Comparison of ENCODE assay signal across 32 cellular contexts in the genomic region with DNA sequence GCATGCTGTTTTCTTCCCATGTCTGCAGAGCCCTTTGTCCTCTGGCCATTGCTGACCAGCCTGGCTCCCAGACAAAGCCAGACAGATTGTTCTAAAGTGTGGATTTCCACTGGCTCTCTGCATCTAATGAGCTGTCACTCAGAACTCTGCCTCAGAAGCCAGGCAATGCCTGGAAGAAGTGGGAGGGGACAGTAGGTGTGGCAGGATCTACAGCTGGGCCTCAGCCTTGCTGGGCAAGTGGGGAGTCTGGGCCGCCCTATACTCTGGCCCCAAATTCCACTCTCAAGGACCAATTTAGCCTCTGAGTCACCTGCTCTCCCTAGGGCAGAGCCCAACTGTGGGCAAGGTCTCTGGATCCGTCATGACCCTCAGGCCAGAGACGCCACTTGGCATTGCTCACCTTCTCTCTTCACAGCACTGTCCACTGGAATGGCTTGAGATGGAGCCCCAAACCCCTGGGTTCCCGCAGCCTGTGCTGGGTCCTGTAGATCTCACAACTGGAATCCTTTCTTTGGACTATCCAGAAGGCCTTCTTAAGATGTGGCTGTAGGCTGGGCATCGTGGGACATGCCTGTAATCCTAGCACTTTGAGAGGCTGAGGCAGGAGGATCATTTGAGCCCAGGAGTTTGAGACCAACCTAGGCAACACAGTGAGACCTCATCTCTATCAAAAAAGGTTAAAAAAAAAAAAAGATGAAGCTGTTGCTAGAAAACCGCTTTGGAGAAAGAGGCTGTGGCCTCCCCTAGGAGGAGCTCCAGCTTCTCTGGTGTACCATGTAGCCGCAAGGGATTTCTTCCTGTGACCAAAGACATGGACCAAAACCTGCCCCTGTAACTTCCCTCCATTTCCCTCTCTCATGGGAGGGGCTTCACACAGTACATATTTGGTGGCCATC. TPM values are rescaled to one million over a fixed set of nuclear protein-coding genes. Genes with fewer than 3 reads are reported as not detected.
A peak's percentile ranks its signal among the peaks of the same experiment; 100 is the strongest.
DNase-seq lines count a peak whose midpoint lies in the region; ATAC-seq, FAIRE-seq and TF ChIP-seq lines count a peak whose summit lies in the region.
"Had no signal": no experiment of that assay in that cellular context is flagged by ENCODE, and none has a peak within 500 bp of the region (broad histone marks: within the 10 kb centered on the region; RNA-seq: fewer than 3 reads in every experiment).

No MANE protein-coding gene starts in this region.

- CTCF ChIA-PET in HepG2 (lab: Yijun Ruan, JAX; ENCODE audit: low intra/inter-chr PET ratio, low total read pairs), result no interaction called here

- 36% methylated on average over 4 of the region's 7 CpGs for WGBS in HepG2 (ENCODE audit: low lambda C conversion rate)
- 100% methylated on average over 1 of the region's 7 CpGs for WGBS in right lobe of liver (ENCODE audit: insufficient coverage, low coverage, low lambda C conversion rate, missing lambda C conversion rate)

- in situ Hi-C loops in HepG2 (cut with HindIII; ENCODE audit: extremely low pct_ligation_motif_present, low pct_unique_long_range_greater_than_20kb), result no loop called here

- no peak for TF ChIP-seq EP300 in HepG2 (IDR thresholded peaks at IDR 0.05; ENCODE audit: low read depth in 2 of 2, low read length in 2 of 2)
- TF ChIP-seq EP300 in HepG2 (CRISPR knock-in tag; IDR thresholded peaks at IDR 0.05; ENCODE audit: borderline replicate concordance), result no peak

- H3K4me3 ChIP-seq in HepG2 (replicated peaks in 1 of 3; ENCODE audit: insufficient read depth in 1 of 3, low read depth in 2 of 3, low read length in 3 of 3) (no peak overlapping the region), right lobe of liver (no peak overlapping the region)
- H3K4me3 ChIP-seq: A549, adrenal gland, breast epithelium, gastroesophageal sphincter, lower lobe of right lung, spleen, upper lobe of left lung had no signal

- TF ChIP-seq CTCF in HepG2 (CRISPR knock-in tag; IDR thresholded peaks at IDR 0.05) (no peak), right lobe of liver (IDR thresholded peaks at IDR 0.05) (no peak), mesothelial cell of epicardium (IDR thresholded peaks at IDR 0.05; ENCODE audit: unreplicated experiment) (no peak)

- H3K36me3 Mint-ChIP-seq in dendritic cell treated with granulocyte-macrophage colony-stimulating factor and Interleukin-4, amounts not matched to agents 40 ng/mL and 50 ng/mL, for 4 days (ENCODE audit: low read depth), result no peaks in the 10 kb centered on the region
- H3K36me3 Mint-ChIP-seq in mesothelial cell of epicardium, result no peaks in the 10 kb centered on the region
- H3K36me3 Mint-ChIP-seq: stimulated activated effector memory CD8-positive, alpha-beta T cell treated with anti-CD3 and anti-CD28 coated beads, Interleukin-12 subunit alpha, Interleukin-12 subunit beta, amount 100 ng/mL, for 72 hours had no signal

- no peaks in the 10 kb centered on the region for H3K4me1 Mint-ChIP-seq in dendritic cell treated with granulocyte-macrophage colony-stimulating factor and Interleukin-4, amounts not matched to agents 40 ng/mL and 50 ng/mL, for 4 days (ENCODE audit: low read depth)
- peaks cover 7% of the 10 kb centered on the region for H3K4me1 Mint-ChIP-seq in mesothelial cell of epicardium
- H3K4me1 Mint-ChIP-seq: stimulated activated effector memory CD8-positive, alpha-beta T cell treated with anti-CD3 and anti-CD28 coated beads, Interleukin-12 subunit alpha, Interleukin-12 subunit beta, amount 100 ng/mL, for 72 hours had no signal

- no peak for FAIRE-seq in HepG2 (lab: Jason Lieb, UNC)
- FAIRE-seq: A549, colon, GM18507 had no signal

- no peak overlapping the region for H2AFZ ChIP-seq in HepG2 (ENCODE audit: low read length)

- no TSS peak for BruUV-seq in HepG2 (replicated peaks; lab: Mats Ljungman, UMichigan)

- H3K79me2 ChIP-seq in HepG2 (ENCODE audit: insufficient read depth, low read length), result no peaks in the 10 kb centered on the region

- no peak overlapping the region for H3K9ac ChIP-seq in HepG2 (ENCODE audit: insufficient read depth, low read depth, low read length)

- no peak overlapping the region for H3K27ac ChIP-seq in HepG2 (ENCODE audit: extremely low read length, insufficient read depth, low read length)
- H3K27ac ChIP-seq in right lobe of liver, result no peak overlapping the region
- H3K27ac ChIP-seq: A549, adrenal gland, breast epithelium, gastroesophageal sphincter, lower lobe of right lung, RWPE1, spleen, upper lobe of left lung had no signal

- peak overlapping the region; percentile 35 for H3K27ac Mint-ChIP-seq in dendritic cell treated with granulocyte-macrophage colony-stimulating factor and Interleukin-4, amounts not matched to agents 40 ng/mL and 50 ng/mL, for 4 days
- H3K27ac Mint-ChIP-seq in mesothelial cell of epicardium, result peak overlapping the region; percentile 24
- H3K27ac Mint-ChIP-seq: stimulated activated effector memory CD8-positive, alpha-beta T cell treated with anti-CD3 and anti-CD28 coated beads, Interleukin-12 subunit alpha, Interleukin-12 subunit beta, amount 100 ng/mL, for 72 hours had no signal

- no peaks in the 10 kb centered on the region; a peak in 1 of 5 replicates for H3K27me3 ChIP-seq in HepG2 (ENCODE audit: control insufficient read depth in 1 of 2, insufficient read depth in 2 of 2, low read length in 2 of 2)
- H3K27me3 ChIP-seq in right lobe of liver, result no peaks in the 10 kb centered on the region
- H3K27me3 ChIP-seq: adrenal gland, breast epithelium, gastroesophageal sphincter, spleen, upper lobe of left lung had no signal

- no peaks in the 10 kb centered on the region for H4K20me1 ChIP-seq in HepG2 (ENCODE audit: insufficient read depth, low read length)

- TF ChIP-seq RAD21 in HepG2 (CRISPR knock-in tag; IDR thresholded peaks at IDR 0.05), result no peak

- H3K36me3 ChIP-seq in HepG2 (replicated peaks in 1 of 2; ENCODE audit: control insufficient read depth in 1 of 2, insufficient read depth in 2 of 2, low read length in 2 of 2) (no peaks in the 10 kb centered on the region), right lobe of liver (no peaks in the 10 kb centered on the region)
- H3K36me3 ChIP-seq: adrenal gland, breast epithelium, gastroesophageal sphincter, lower lobe of right lung, spleen, upper lobe of left lung had no signal

- TF ChIP-seq POLR2A in HepG2 (IDR thresholded peaks at IDR 0.05; ENCODE audit: insufficient read depth in 1 of 2, low read depth in 2 of 2, low read length in 2 of 2), result no peak
- no peak for TF ChIP-seq POLR2A in right lobe of liver (IDR thresholded peaks at IDR 0.05)

- H3K27me3 Mint-ChIP-seq in dendritic cell treated with granulocyte-macrophage colony-stimulating factor and Interleukin-4, amounts not matched to agents 40 ng/mL and 50 ng/mL, for 4 days, result no peaks in the 10 kb centered on the region
- no peaks in the 10 kb centered on the region for H3K27me3 Mint-ChIP-seq in mesothelial cell of epicardium (ENCODE audit: low read depth)

- H3K4me1 ChIP-seq in HepG2 (ENCODE audit: insufficient read depth, low read length), result peaks cover 21% of the 10 kb centered on the region
- H3K4me1 ChIP-seq in right lobe of liver, result peaks cover 0 to 5% (median 0%) of the 10 kb centered on the region in 4 donors
- H3K4me1 ChIP-seq: A549, adrenal gland, breast epithelium, gastroesophageal sphincter, lower lobe of right lung, spleen, upper lobe of left lung had no signal

- intact Hi-C loops in HepG2 (cut with micrococcal nuclease; ENCODE audit: unreplicated experiment) (no loop called here), right lobe of liver (cut with DNase I) (no loop called here)
- intact Hi-C loops in dendritic cell treated with granulocyte-macrophage colony-stimulating factor and Interleukin-4, amounts not matched to agents 40 ng/mL and 50 ng/mL, for 4 days (cut with micrococcal nuclease), result no loop called here

- ATAC-seq in HepG2 (peak; percentile 58), right lobe of liver (no peak)
- ATAC-seq: A549, gastroesophageal sphincter, SK-N-SH treated with all-trans-retinoic acid at 6 μM for 48 hours had no signal

- 0 out of 2 replicates have a peak overlapping the region, but pooled peaks have one; percentile 13 for H3K4me2 ChIP-seq in HepG2 (ENCODE audit: low read depth, low read length)
- H3K4me2 ChIP-seq: A549 had no signal

- H3K9me3 ChIP-seq in HepG2 (ENCODE audit: low read length) (no peaks in the 10 kb centered on the region), right lobe of liver (no peaks in the 10 kb centered on the region)
- H3K9me3 ChIP-seq: A549, adrenal gland, breast epithelium, gastroesophageal sphincter, lower lobe of right lung, spleen, upper lobe of left lung had no signal

- no peak overlapping the region for H3K4me3 Mint-ChIP-seq in dendritic cell treated with granulocyte-macrophage colony-stimulating factor and Interleukin-4, amounts not matched to agents 40 ng/mL and 50 ng/mL, for 4 days
- H3K4me3 Mint-ChIP-seq in mesothelial cell of epicardium, result no peak overlapping the region
- H3K4me3 Mint-ChIP-seq: stimulated activated effector memory CD8-positive, alpha-beta T cell treated with anti-CD3 and anti-CD28 coated beads, Interleukin-12 subunit alpha, Interleukin-12 subunit beta, amount 100 ng/mL, for 72 hours had no signal

- no peaks in the 10 kb centered on the region for H3K9me3 Mint-ChIP-seq in dendritic cell treated with granulocyte-macrophage colony-stimulating factor and Interleukin-4, amounts not matched to agents 40 ng/mL and 50 ng/mL, for 4 days
- H3K9me3 Mint-ChIP-seq in mesothelial cell of epicardium, result no peaks in the 10 kb centered on the region
- H3K9me3 Mint-ChIP-seq: stimulated activated effector memory CD8-positive, alpha-beta T cell treated with anti-CD3 and anti-CD28 coated beads, Interleukin-12 subunit alpha, Interleukin-12 subunit beta, amount 100 ng/mL, for 72 hours had no signal

- DNase-seq in HepG2 (ENCODE audit: low spot score) (no peak), right lobe of liver (no peak), mesothelial cell of epicardium (ENCODE audit: low spot score in 2 of 2, unreplicated experiment in 2 of 2) (no peak), NCI-H748 (lab: John Stamatoyannopoulos, UW; ENCODE audit: unreplicated experiment) (no peak), NCI-H2227 treated with DMSO at 0.1 percent for 48 hours (lab: John Stamatoyannopoulos, UW) (no peak), cerebellar cortex (ENCODE audit: low spot score) (no peak), HuH-7.5 (ENCODE audit: low spot score) (no peak)
- DNase-seq: activated CD4-positive, alpha-beta T cell treated with anti-CD3 and anti-CD28 coated beads for 4 hours; activated naive CD4-positive, alpha-beta T cell treated with Interleukin-2 at 50 U/mL for 16 hours; activated T-cell treated with anti-CD3 and anti-CD28 coated beads, Interleukin-2, amount 50 U/mL, for 48 hours; DMS153; GDM1; hypothalamus; lower lobe of right lung; NCI-H2081; NCI-H446 treated with DMSO at 0.1 percent for 48 hours; occipital lobe; spleen; stimulated activated CD4-positive, alpha-beta T cell treated with anti-CD3 and anti-CD28 coated beads, Interleukin-2, amount 100 ng/mL, for 48 hours; substantia nigra; T-helper 2 cell; upper lobe of left lung had no signal

- POLR2A ChIA-PET in HepG2 (lab: Yijun Ruan, JAX), result no interaction called here

RNA-seq across cellular contexts. Expression of a gene that starts 23.6 kb away (rescaled TPM):
- 63.5 and 71.9 TPM in 2 replicates for total RNA-seq in HepG2 (2016; rRNA removed; fragmentation: Illumina TruSeq; extraction: Trizol)
- total RNA-seq in HepG2 (2016; cell fraction: cytosol; rRNA removed; fragmentation: Illumina TruSeq; extraction: Trizol; ENCODE audit: low read depth), result 14.9 and 17.0 TPM in 2 replicates
- 60.4 and 74.3 TPM in 2 replicates for total RNA-seq in HepG2 (2016; cell fraction: insoluble cytoplasmic fraction; rRNA removed; fragmentation: Illumina TruSeq; extraction: Trizol)
- total RNA-seq in HepG2 (2016; cell fraction: membrane; rRNA removed; fragmentation: Illumina TruSeq; extraction: Trizol), result 19.2 and 19.9 TPM in 2 replicates
- 68.9 and 70.1 TPM in 2 replicates for total RNA-seq in HepG2 (2016; cell fraction: nucleus; rRNA removed; fragmentation: Illumina TruSeq; extraction: Trizol)
- 16.0 and 26.2 TPM in 2 replicates for polyA plus RNA-seq in HepG2 (2011; rRNA removed)
- polyA plus RNA-seq in HepG2 (2011; cell fraction: cytosol; rRNA removed), result 6.4 and 7.2 TPM in 2 replicates
- polyA plus RNA-seq in HepG2 (2011; cell fraction: nucleus; rRNA removed), result 24.4 and 31.6 TPM in 2 replicates
- polyA plus RNA-seq in HepG2 (2012), result 11.0 and 22.9 TPM in 2 replicates
- polyA plus RNA-seq in HepG2 (2016; cell fraction: cytosol; fragmentation: Illumina TruSeq; extraction: Trizol; ENCODE audit: low read depth), result 2.0 and 2.3 TPM in 2 replicates
- polyA plus RNA-seq in HepG2 (2016; cell fraction: insoluble cytoplasmic fraction; fragmentation: Illumina TruSeq; extraction: Trizol; ENCODE audit: low read depth), result 56.3 and 61.0 TPM in 2 replicates
- 4.9 and 5.6 TPM in 2 replicates for polyA plus RNA-seq in HepG2 (2016; cell fraction: membrane; fragmentation: Illumina TruSeq; extraction: Trizol; ENCODE audit: low read depth)
- 94.8 and 96.7 TPM in 2 replicates for polyA plus RNA-seq in HepG2 (2016; cell fraction: nucleus; fragmentation: Illumina TruSeq; extraction: Trizol; ENCODE audit: insufficient read depth, low read depth)
- 11.0 and 45.9 TPM in 2 replicates for polyA minus RNA-seq in HepG2 (2011; rRNA and poly(A)+ RNA removed; ENCODE audit: low replicate concordance)
- polyA minus RNA-seq in HepG2 (2011; cell fraction: cytosol; rRNA and poly(A)+ RNA removed), result 9.9 and 10.4 TPM in 2 replicates
- polyA minus RNA-seq in HepG2 (2011; cell fraction: nucleus; rRNA and poly(A)+ RNA removed), result 50.4 and 68.2 TPM in 2 replicates
- 1 to 10 TPM in 3 of 6 experiments, under 1 TPM in 2, not detected in 1; 0.39 to 1.7 (median 1.2) TPM for total RNA-seq in right lobe of liver
- 29.0 to 38.2 TPM (median 35.5 TPM) in 3 replicates for total RNA-seq in mesothelial cell of epicardium

RNA-seq across cellular contexts. Expression of a gene that starts 28.6 kb away (rescaled TPM):
- total RNA-seq in HepG2 (2016; rRNA removed; fragmentation: Illumina TruSeq; extraction: Trizol) (5.4 and 8.7 TPM in 2 replicates), right lobe of liver (1 to 10 TPM; 1.7 to 7.3 (median 3.4) TPM), mesothelial cell of epicardium (90.3 to 98.9 TPM (median 97.0 TPM) in 3 replicates)
- 0.88 and 1.0 TPM in 2 replicates for total RNA-seq in HepG2 (2016; cell fraction: cytosol; rRNA removed; fragmentation: Illumina TruSeq; extraction: Trizol; ENCODE audit: low read depth)
- total RNA-seq in HepG2 (2016; cell fraction: insoluble cytoplasmic fraction; rRNA removed; fragmentation: Illumina TruSeq; extraction: Trizol), result 5.1 and 9.6 TPM in 2 replicates
- total RNA-seq in HepG2 (2016; cell fraction: membrane; rRNA removed; fragmentation: Illumina TruSeq; extraction: Trizol), result 2.8 and 3.2 TPM in 2 replicates
- total RNA-seq in HepG2 (2016; cell fraction: nucleus; rRNA removed; fragmentation: Illumina TruSeq; extraction: Trizol), result 11.8 and 14.8 TPM in 2 replicates
- polyA plus RNA-seq in HepG2 (2011; rRNA removed), result 15.9 and 32.7 TPM in 2 replicates
- polyA plus RNA-seq in HepG2 (2011; cell fraction: cytosol; rRNA removed), result 12.2 and 20.6 TPM in 2 replicates
- polyA plus RNA-seq in HepG2 (2011; cell fraction: nucleus; rRNA removed), result 28.3 and 48.7 TPM in 2 replicates
- 14.9 and 27.8 TPM in 2 replicates for polyA plus RNA-seq in HepG2 (2012)
- polyA plus RNA-seq in HepG2 (2016; cell fraction: cytosol; fragmentation: Illumina TruSeq; extraction: Trizol; ENCODE audit: low read depth), result 0.38 and 0.44 TPM in 2 replicates
- polyA plus RNA-seq in HepG2 (2016; cell fraction: insoluble cytoplasmic fraction; fragmentation: Illumina TruSeq; extraction: Trizol; ENCODE audit: low read depth), result 4.3 and 4.9 TPM in 2 replicates
- polyA plus RNA-seq in HepG2 (2016; cell fraction: membrane; fragmentation: Illumina TruSeq; extraction: Trizol; ENCODE audit: low read depth), result 0.95 and 1.0 TPM in 2 replicates
- polyA plus RNA-seq in HepG2 (2016; cell fraction: nucleus; fragmentation: Illumina TruSeq; extraction: Trizol; ENCODE audit: insufficient read depth, low read depth), result 13.0 and 15.3 TPM in 2 replicates
- 3.0 and 44.4 TPM in 2 replicates for polyA minus RNA-seq in HepG2 (2011; rRNA and poly(A)+ RNA removed; ENCODE audit: low replicate concordance)
- 11.2 and 23.6 TPM in 2 replicates for polyA minus RNA-seq in HepG2 (2011; cell fraction: cytosol; rRNA and poly(A)+ RNA removed)
- polyA minus RNA-seq in HepG2 (2011; cell fraction: nucleus; rRNA and poly(A)+ RNA removed), result 23.4 and 35.4 TPM in 2 replicates

Comparison
In these comparisons a context has a peak if more than half of its experiments do, and no peak if none do; other contexts are left out.
1. RNA of a gene that starts 23.6 kb away (total RNA-seq): 14.9 to 74.3 TPM in HepG2 and 29.0 to 38.2 TPM in mesothelial cell of epicardium; 0.39 to 1.7 TPM in right lobe of liver; every median in the first group is over 4 times any median in the second.